In the genomic region with DNA sequence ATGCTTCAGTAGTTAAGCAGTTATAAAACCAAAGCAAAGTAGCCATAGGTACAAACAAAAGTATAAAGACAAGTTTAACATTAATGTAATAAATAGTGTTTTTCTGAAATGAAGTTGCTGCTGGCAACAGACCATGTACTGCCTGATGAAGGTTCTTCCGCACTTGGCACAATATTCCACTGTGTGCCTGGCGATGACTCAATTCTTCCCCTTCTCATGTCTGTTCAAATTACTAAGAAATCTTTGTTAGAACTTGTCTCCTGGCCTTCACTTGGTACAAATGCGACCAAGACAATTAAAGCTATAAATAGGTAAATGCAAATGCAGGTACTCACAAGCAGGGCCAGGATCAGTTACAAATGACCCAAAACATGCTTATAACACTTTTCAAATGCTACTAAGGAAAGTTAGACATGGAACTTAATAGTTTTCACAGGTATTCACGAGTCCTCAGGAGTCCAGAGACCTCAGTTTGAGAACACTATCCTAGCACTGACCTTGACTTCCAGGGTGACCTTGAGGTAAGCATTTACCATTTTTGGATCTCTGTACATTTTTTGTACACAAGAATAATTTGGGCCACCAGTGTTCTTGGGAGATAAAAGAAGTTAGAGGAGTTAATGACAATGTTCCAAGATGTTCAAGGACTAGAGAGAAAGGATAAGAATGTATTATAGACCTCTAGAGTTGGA, we compare ENCODE assay signal across 10 cellular contexts. TPM values are rescaled to one million over a fixed set of nuclear protein-coding genes. Genes with fewer than 3 reads are reported as not detected.
DNase-seq lines count a peak whose midpoint lies in the region; TF ChIP-seq lines count a peak whose summit lies in the region.
"Had no signal": no experiment of that assay in that cellular context is flagged by ENCODE, and none has a peak within 500 bp of the region (broad histone marks: within the 10 kb centered on the region; RNA-seq: fewer than 3 reads in every experiment).

No MANE protein-coding gene starts in this region.

- H3K4me1 Mint-ChIP-seq in activated CD4-positive, alpha-beta T cell treated with anti-CD3 and anti-CD28 coated beads, Interleukin-2, amount 10 ng/mL, durations not matched to agents 24 days and 14 days = peaks cover 39% of the 10 kb centered on the region
- peaks cover 21% of the 10 kb centered on the region for H3K4me1 Mint-ChIP-seq in activated CD4-positive, alpha-beta T cell treated with anti-CD3 and anti-CD28 coated beads, Interleukin-2, amount 10 ng/mL, durations not matched to agents 7 days and 5 days
- H3K4me1 Mint-ChIP-seq in CD4-positive, alpha-beta memory T cell = peaks cover 8 to 27% (median 15%) of the 10 kb centered on the region in 4 donors
- H3K4me1 Mint-ChIP-seq in glutamatergic neuron (ENCODE audit: low read depth, unreplicated experiment) = peaks cover 8% of the 10 kb centered on the region

- H3K9me3 ChIP-seq in tibial artery (no peaks in the 10 kb centered on the region), WERI-Rb-1 (ENCODE audit: severe bottlenecking) (peaks cover 19% of the 10 kb centered on the region)
- no peaks in the 10 kb centered on the region for H3K9me3 ChIP-seq in CD4-positive, alpha-beta memory T cell (ENCODE audit: control insufficient read depth in 1 of 2, low read length in 2 of 2)

- peak overlapping the region; percentile 27 for H3K27ac Mint-ChIP-seq in activated CD4-positive, alpha-beta T cell treated with anti-CD3 and anti-CD28 coated beads, Interleukin-2, amount 10 ng/mL, durations not matched to agents 24 days and 14 days
- no peak overlapping the region for H3K27ac Mint-ChIP-seq in activated CD4-positive, alpha-beta T cell treated with anti-CD3 and anti-CD28 coated beads, Interleukin-2, amount 10 ng/mL, durations not matched to agents 7 days and 5 days
- H3K27ac Mint-ChIP-seq in CD4-positive, alpha-beta memory T cell = peak overlapping the region in 1 of 7 donors; percentile 57
- H3K27ac Mint-ChIP-seq in glutamatergic neuron (ENCODE audit: unreplicated experiment) = no peak overlapping the region

- H3K27ac ChIP-seq in tibial artery (peak overlapping the region; percentile 71 to 85), WERI-Rb-1 (no peak overlapping the region)
- no peak overlapping the region for H3K27ac ChIP-seq in CD4-positive, alpha-beta memory T cell (ENCODE audit: low read depth, low read length)

- POLR2A ChIA-PET in activated CD4-positive, alpha-beta T cell treated with anti-CD3 and anti-CD28 coated beads, Interleukin-2, amount 10 ng/mL, durations not matched to agents 7 days and 5 days (lab: Charles Lee) = no interaction called here
- POLR2A ChIA-PET in CD4-positive, alpha-beta memory T cell (lab: Charles Lee; ENCODE audit: partially characterized antibody) = interaction anchor here (3.9 kb wide), 1 partner anchor 46 kb away, joined by 35 read pairs; no protein-coding TSS in a partner anchor

- H3K27me3 ChIP-seq in tibial artery (no peaks in the 10 kb centered on the region), WERI-Rb-1 (ENCODE audit: insufficient read depth, low read depth, severe bottlenecking) (no peaks in the 10 kb centered on the region)
- no peaks in the 10 kb centered on the region for H3K27me3 ChIP-seq in CD4-positive, alpha-beta memory T cell (ENCODE audit: insufficient read depth, low read length)

- no peaks in the 10 kb centered on the region for H3K27me3 Mint-ChIP-seq in activated CD4-positive, alpha-beta T cell treated with anti-CD3 and anti-CD28 coated beads, Interleukin-2, amount 10 ng/mL, durations not matched to agents 24 days and 14 days
- no peaks in the 10 kb centered on the region for H3K27me3 Mint-ChIP-seq in activated CD4-positive, alpha-beta T cell treated with anti-CD3 and anti-CD28 coated beads, Interleukin-2, amount 10 ng/mL, durations not matched to agents 7 days and 5 days
- no peaks in the 10 kb centered on the region for H3K27me3 Mint-ChIP-seq in CD4-positive, alpha-beta memory T cell
- H3K27me3 Mint-ChIP-seq in glutamatergic neuron (ENCODE audit: unreplicated experiment) = peaks cover 7% of the 10 kb centered on the region

- intact Hi-C loops in activated CD4-positive, alpha-beta T cell treated with anti-CD3 and anti-CD28 coated beads, Interleukin-2, amount 10 ng/mL, durations not matched to agents 24 days and 14 days (cut with micrococcal nuclease) = no loop called here
- intact Hi-C loops in tibial artery (cut with DNase I; ENCODE audit: low total_unique reads) = loop anchor here (5.0 kb wide), 1 partner anchor 194 kb away; no protein-coding TSS in a partner anchor
- intact Hi-C loops in CD4-positive, alpha-beta memory T cell (cut with micrococcal nuclease) = loop anchor here (5.0 kb wide), 1 partner anchor 334 kb away; no protein-coding TSS in a partner anchor

- no peak overlapping the region for H3K4me3 Mint-ChIP-seq in activated CD4-positive, alpha-beta T cell treated with anti-CD3 and anti-CD28 coated beads, Interleukin-2, amount 10 ng/mL, durations not matched to agents 24 days and 14 days
- no peak overlapping the region for H3K4me3 Mint-ChIP-seq in activated CD4-positive, alpha-beta T cell treated with anti-CD3 and anti-CD28 coated beads, Interleukin-2, amount 10 ng/mL, durations not matched to agents 7 days and 5 days
- peak overlapping the region in 2 of 8 donors; percentile 35 to 38 for H3K4me3 Mint-ChIP-seq in CD4-positive, alpha-beta memory T cell
- no peak overlapping the region for H3K4me3 Mint-ChIP-seq in glutamatergic neuron (ENCODE audit: unreplicated experiment)

- no peak for DNase-seq in activated CD4-positive, alpha-beta T cell treated with anti-CD3 and anti-CD28 coated beads, Interleukin-2, amount 10 ng/mL, durations not matched to agents 24 days and 14 days
- DNase-seq in activated CD4-positive, alpha-beta T cell treated with anti-CD3 and anti-CD28 coated beads, Interleukin-2, amount 10 ng/mL, durations not matched to agents 7 days and 5 days = no peak
- peak; percentile 94 for DNase-seq in amniotic epithelial cell (ENCODE audit: low read depth)
- DNase-seq in kidney tubule cell (ENCODE audit: low spot score) = peak; percentile 68
- peak in 1 of 2 donors; percentile 62 for DNase-seq in tibial artery
- no peak for DNase-seq in CD4-positive, alpha-beta memory T cell
- no peak for DNase-seq in glutamatergic neuron
- DNase-seq in WERI-Rb-1 = no peak
- DNase-seq: activated CD8-positive, alpha-beta memory T cell treated with anti-CD3 and anti-CD28 coated beads, Interleukin-2, amount 50 U/mL, for 4 hours had no signal

- CTCF ChIA-PET in activated CD4-positive, alpha-beta T cell treated with anti-CD3 and anti-CD28 coated beads, Interleukin-2, amount 10 ng/mL, durations not matched to agents 7 days and 5 days (lab: Charles Lee) = interaction anchor here (0.6 to 2.0 kb wide), 3 partner anchors 14 to 49 kb away, joined by 3 to 5 read pairs (median 5); no protein-coding TSS in a partner anchor
- CTCF ChIA-PET in CD4-positive, alpha-beta memory T cell (lab: Charles Lee; ENCODE audit: partially characterized antibody) = interaction anchor here (1.0 to 12.0 kb wide), 12 partner anchors 8 to 335 kb away, joined by 3 to 262 read pairs (median 6); no protein-coding TSS in a partner anchor

- peaks cover 4% of the 10 kb centered on the region for H3K36me3 Mint-ChIP-seq in activated CD4-positive, alpha-beta T cell treated with anti-CD3 and anti-CD28 coated beads, Interleukin-2, amount 10 ng/mL, durations not matched to agents 24 days and 14 days (ENCODE audit: low read depth)
- H3K36me3 Mint-ChIP-seq in activated CD4-positive, alpha-beta T cell treated with anti-CD3 and anti-CD28 coated beads, Interleukin-2, amount 10 ng/mL, durations not matched to agents 7 days and 5 days (ENCODE audit: low read depth) = peaks cover 6% of the 10 kb centered on the region
- peaks cover 3 to 6% of the 10 kb centered on the region in 2 donors for H3K36me3 Mint-ChIP-seq in CD4-positive, alpha-beta memory T cell
- peaks cover 12% of the 10 kb centered on the region for H3K36me3 Mint-ChIP-seq in glutamatergic neuron (ENCODE audit: unreplicated experiment)

- TF ChIP-seq CTCF in tibial artery (IDR thresholded peaks at IDR 0.05) (no peak), glutamatergic neuron (IDR thresholded peaks at IDR 0.05; ENCODE audit: partially characterized antibody, unreplicated experiment) (no peak), WERI-Rb-1 (IDR thresholded peaks at IDR 0.05; ENCODE audit: low read depth, low read length) (no peak)

- no peaks in the 10 kb centered on the region for H3K36me3 ChIP-seq in tibial artery
- H3K36me3 ChIP-seq in CD4-positive, alpha-beta memory T cell (ENCODE audit: insufficient read depth, low read length) = no peaks in the 10 kb centered on the region
- H3K36me3 ChIP-seq in WERI-Rb-1 = no peaks in the 10 kb centered on the region

- peaks cover 0 to 26% (median 12%) of the 10 kb centered on the region in 4 donors for H3K4me1 ChIP-seq in tibial artery
- H3K4me1 ChIP-seq in CD4-positive, alpha-beta memory T cell (ENCODE audit: insufficient read depth, low read length) = peaks cover 10% of the 10 kb centered on the region

- H3K4me3 ChIP-seq in tibial artery (no peak overlapping the region), WERI-Rb-1 (ENCODE audit: low read depth, low read length) (no peak overlapping the region)
- H3K4me3 ChIP-seq in CD4-positive, alpha-beta memory T cell (ENCODE audit: low read length in 2 of 2) = no peak overlapping the region

- H3K9me3 Mint-ChIP-seq in activated CD4-positive, alpha-beta T cell treated with anti-CD3 and anti-CD28 coated beads, Interleukin-2, amount 10 ng/mL, durations not matched to agents 24 days and 14 days = peaks cover 17% of the 10 kb centered on the region
- H3K9me3 Mint-ChIP-seq in activated CD4-positive, alpha-beta T cell treated with anti-CD3 and anti-CD28 coated beads, Interleukin-2, amount 10 ng/mL, durations not matched to agents 7 days and 5 days = peaks cover 12% of the 10 kb centered on the region
- H3K9me3 Mint-ChIP-seq in CD4-positive, alpha-beta memory T cell = peaks cover 0 to 19% (median 10%) of the 10 kb centered on the region in 8 donors
- H3K9me3 Mint-ChIP-seq in glutamatergic neuron (ENCODE audit: unreplicated experiment) = peaks cover 5% of the 10 kb centered on the region

RNA-seq across cellular contexts. Expression of gene DDR1, which starts 8.1 kb away (rescaled TPM):
- 18.8 and 22.9 TPM in 2 replicates for total RNA-seq in activated CD4-positive, alpha-beta T cell treated with anti-CD3 and anti-CD28 coated beads, Interleukin-2, amount 10 ng/mL, durations not matched to agents 24 days and 14 days
- 1 to 10 TPM; 4.5 to 5.6 TPM for total RNA-seq in activated CD4-positive, alpha-beta T cell treated with anti-CD3 and anti-CD28 coated beads, Interleukin-2, amount 10 ng/mL, durations not matched to agents 7 days and 5 days
- 10 to 100 TPM; 10.2 to 13.1 TPM for total RNA-seq in CD4-positive, alpha-beta memory T cell
- polyA plus RNA-seq in CD4-positive, alpha-beta memory T cell = 1 to 10 TPM; 1.4 to 3.1 TPM
- 120 TPM for total RNA-seq in glutamatergic neuron (ENCODE audit: unreplicated experiment)

RNA-seq across cellular contexts. Expression of gene GTF2H4, which starts 31.8 kb away (rescaled TPM):
- total RNA-seq in activated CD4-positive, alpha-beta T cell treated with anti-CD3 and anti-CD28 coated beads, Interleukin-2, amount 10 ng/mL, durations not matched to agents 24 days and 14 days = 58.7 and 60.3 TPM in 2 replicates
- total RNA-seq in activated CD4-positive, alpha-beta T cell treated with anti-CD3 and anti-CD28 coated beads, Interleukin-2, amount 10 ng/mL, durations not matched to agents 7 days and 5 days = 10 to 100 TPM; 28.5 to 34.1 TPM
- 10 to 100 TPM; 36.5 to 39.7 TPM for total RNA-seq in CD4-positive, alpha-beta memory T cell
- polyA plus RNA-seq in CD4-positive, alpha-beta memory T cell = 1 to 10 TPM; 3.7 to 9.5 TPM
- 67.2 TPM for total RNA-seq in glutamatergic neuron (ENCODE audit: unreplicated experiment)

RNA-seq across cellular contexts. Expression of gene VARS2, which starts 37.9 kb away (rescaled TPM):
- 74.8 and 84.2 TPM in 2 replicates for total RNA-seq in activated CD4-positive, alpha-beta T cell treated with anti-CD3 and anti-CD28 coated beads, Interleukin-2, amount 10 ng/mL, durations not matched to agents 24 days and 14 days
- total RNA-seq in activated CD4-positive, alpha-beta T cell treated with anti-CD3 and anti-CD28 coated beads, Interleukin-2, amount 10 ng/mL, durations not matched to agents 7 days and 5 days = 10 to 100 TPM; 34.3 to 40.2 TPM
- 10 to 100 TPM; 34.9 to 37.8 TPM for total RNA-seq in CD4-positive, alpha-beta memory T cell
- 10 to 100 TPM; 16.3 to 17.0 TPM for polyA plus RNA-seq in CD4-positive, alpha-beta memory T cell
- 47.0 TPM for total RNA-seq in glutamatergic neuron (ENCODE audit: unreplicated experiment)

RNA-seq across cellular contexts. Expression of gene SFTA2, which starts 55.8 kb away (rescaled TPM):
- not detected in 2 replicates for total RNA-seq in activated CD4-positive, alpha-beta T cell treated with anti-CD3 and anti-CD28 coated beads, Interleukin-2, amount 10 ng/mL, durations not matched to agents 24 days and 14 days
- total RNA-seq in activated CD4-positive, alpha-beta T cell treated with anti-CD3 and anti-CD28 coated beads, Interleukin-2, amount 10 ng/mL, durations not matched to agents 7 days and 5 days = not detected
- total RNA-seq in CD4-positive, alpha-beta memory T cell = under 1 TPM in 1 of 2 experiments, not detected in 1; 0.44 TPM
- polyA plus RNA-seq in CD4-positive, alpha-beta memory T cell = not detected
- not detected for total RNA-seq in glutamatergic neuron (ENCODE audit: unreplicated experiment)
- polyA plus RNA-seq: AG04450 had no signal

Comparison
In these comparisons a context has a peak if more than half of its experiments do, and no peak if none do; other contexts are left out.
1. DNase-seq: peak in amniotic epithelial cell (single experiment) and kidney tubule cell (single experiment); none in activated CD4-positive, alpha-beta T cell treated with anti-CD3 and anti-CD28 coated beads, Interleukin-2, amount 10 ng/mL, durations not matched to agents 24 days and 14 days (single experiment), activated CD4-positive, alpha-beta T cell treated with anti-CD3 and anti-CD28 coated beads, Interleukin-2, amount 10 ng/mL, durations not matched to agents 7 days and 5 days (single experiment), CD4-positive, alpha-beta memory T cell (0 of 5), glutamatergic neuron (single experiment) and WERI-Rb-1 (single experiment).
2. H3K27ac ChIP-seq: peak in tibial artery (2 of 2); none in CD4-positive, alpha-beta memory T cell (single experiment) and WERI-Rb-1 (single experiment).